1 cellular context compared by ENCODE assay signal in genomic region chr3:138941259-138941885, GRCh38.
A peak's percentile ranks its signal among the peaks of the same experiment; 100 is the strongest.
TF ChIP-seq lines count a peak whose summit lies in the region.

No MANE protein-coding gene starts in this region.

TF ChIP-seq in HepG2, 621 proteins besides CTCF, POLR2A, EP300 and RAD21 (continued from another document):
- TF ChIP-seq ZNF710 (CRISPR knock-in tag; IDR thresholded peaks at IDR 0.05; ENCODE audit: borderline replicate concordance), result no peak
- no peak for TF ChIP-seq ZNF44 (CRISPR knock-in tag; IDR thresholded peaks at IDR 0.05)
- TF ChIP-seq GABPB1 (CRISPR knock-in tag; IDR thresholded peaks at IDR 0.05), result 0 out of 2 replicates have a peak, but pooled peaks have one; percentile 12
- no peak for TF ChIP-seq ZFP36L2 (CRISPR knock-in tag; IDR thresholded peaks at IDR 0.05)
- TF ChIP-seq ZNF556 (CRISPR knock-in tag; IDR thresholded peaks at IDR 0.05; ENCODE audit: borderline replicate concordance), result no peak
- no peak for TF ChIP-seq TRIM24 (CRISPR knock-in tag; IDR thresholded peaks at IDR 0.05)
- TF ChIP-seq KDM3A (CRISPR knock-in tag; IDR thresholded peaks at IDR 0.05; ENCODE audit: low read depth), result no peak
- TF ChIP-seq RCOR2 (CRISPR knock-in tag; IDR thresholded peaks at IDR 0.05), result no peak
- no peak for TF ChIP-seq KLF9 (CRISPR knock-in tag; IDR thresholded peaks at IDR 0.05; ENCODE audit: low read depth)
- 0 out of 2 replicates have a peak, but pooled peaks have one; percentile 13 for TF ChIP-seq MED1 (CRISPR knock-in tag; IDR thresholded peaks at IDR 0.05)
- TF ChIP-seq LBX2 (CRISPR knock-in tag; IDR thresholded peaks at IDR 0.05; ENCODE audit: borderline replicate concordance), result no peak
- no peak for TF ChIP-seq MNT (IDR thresholded peaks at IDR 0.05)
- TF ChIP-seq ARID5B (CRISPR knock-in tag; IDR thresholded peaks at IDR 0.05), result no peak
- TF ChIP-seq TOPORS (CRISPR knock-in tag; IDR thresholded peaks at IDR 0.05), result no peak
- TF ChIP-seq PCBP2 (optimal IDR thresholded peaks at IDR 0.05; ENCODE audit: low read depth, low read length, poor library complexity, severe bottlenecking), result no peak
- TF ChIP-seq MTA3 (CRISPR knock-in tag; IDR thresholded peaks at IDR 0.05), result no peak
- peak; percentile 29; the same call in 1 of the 2 replicates for TF ChIP-seq KDM2A (CRISPR knock-in tag; IDR thresholded peaks at IDR 0.05; ENCODE audit: borderline replicate concordance, low read depth)
- no peak for TF ChIP-seq ZIK1 (CRISPR knock-in tag; IDR thresholded peaks at IDR 0.05; ENCODE audit: borderline replicate concordance, low read depth)
- no peak for TF ChIP-seq POLR2AphosphoS2 (IDR thresholded peaks at IDR 0.05; ENCODE audit: low read depth, low read length)
- TF ChIP-seq ZNF564 (CRISPR knock-in tag; IDR thresholded peaks at IDR 0.05), result no peak
- no peak for TF ChIP-seq JARID2 (CRISPR knock-in tag; IDR thresholded peaks at IDR 0.05; ENCODE audit: insufficient replicate concordance)
- no peak for TF ChIP-seq CHD4 (IDR thresholded peaks at IDR 0.05; ENCODE audit: borderline replicate concordance, low read length)
- TF ChIP-seq SP4 (CRISPR knock-in tag; IDR thresholded peaks at IDR 0.05), result no peak
- TF ChIP-seq ZBTB44 (CRISPR knock-in tag; IDR thresholded peaks at IDR 0.05), result no peak
- TF ChIP-seq MXD3 (CRISPR knock-in tag; IDR thresholded peaks at IDR 0.05), result no peak
- TF ChIP-seq ELF4 (CRISPR knock-in tag; IDR thresholded peaks at IDR 0.05; ENCODE audit: borderline replicate concordance), result no peak
- TF ChIP-seq MYNN (CRISPR knock-in tag; IDR thresholded peaks at IDR 0.05; ENCODE audit: low read depth), result no peak
- no peak for TF ChIP-seq SMAD1 (CRISPR knock-in tag; IDR thresholded peaks at IDR 0.05; ENCODE audit: borderline replicate concordance, low read depth)
- TF ChIP-seq ZNF326 (CRISPR knock-in tag; IDR thresholded peaks at IDR 0.05; ENCODE audit: borderline replicate concordance), result no peak
- peak; percentile 24; the same call in 1 of the 2 replicates for TF ChIP-seq ZNF687 (CRISPR knock-in tag; IDR thresholded peaks at IDR 0.05)
- TF ChIP-seq HDAC2 (CRISPR knock-in tag; IDR thresholded peaks at IDR 0.05), result no peak
- no peak for TF ChIP-seq ZKSCAN5 (CRISPR knock-in tag; IDR thresholded peaks at IDR 0.05)
- no peak for TF ChIP-seq E2F5 (CRISPR knock-in tag; conservative IDR thresholded peaks at IDR 0.05)
- no peak for TF ChIP-seq MTF1 (CRISPR knock-in tag; IDR thresholded peaks at IDR 0.05)
- no peak for TF ChIP-seq MAF1 (CRISPR knock-in tag; IDR thresholded peaks at IDR 0.05; ENCODE audit: borderline replicate concordance)
- no peak for TF ChIP-seq ZEB1 (IDR thresholded peaks at IDR 0.05; ENCODE audit: insufficient replicate concordance, low read depth)
- no peak for TF ChIP-seq ZNF33B (CRISPR knock-in tag; IDR thresholded peaks at IDR 0.05)
- TF ChIP-seq ZNF20 (CRISPR knock-in tag; IDR thresholded peaks at IDR 0.05), result no peak
- TF ChIP-seq ZNF3 (CRISPR knock-in tag; IDR thresholded peaks at IDR 0.05), result no peak
- no peak for TF ChIP-seq NCOR1 (IDR thresholded peaks at IDR 0.05; ENCODE audit: borderline replicate concordance, low read length)
- TF ChIP-seq STAG1 (CRISPR knock-in tag; IDR thresholded peaks at IDR 0.05), result peak; percentile 63
- TF ChIP-seq ATF3 (CRISPR knock-in tag; IDR thresholded peaks at IDR 0.05), result no peak
- peak; percentile 32; the same call in 1 of the 2 replicates for TF ChIP-seq ZFP91 (CRISPR knock-in tag; IDR thresholded peaks at IDR 0.05; ENCODE audit: borderline replicate concordance)
- TF ChIP-seq ZNF34 (CRISPR knock-in tag; IDR thresholded peaks at IDR 0.05; ENCODE audit: borderline replicate concordance), result no peak
- TF ChIP-seq ZNF724P (CRISPR knock-in tag; IDR thresholded peaks at IDR 0.05; ENCODE audit: borderline replicate concordance), result no peak
- no peak for TF ChIP-seq TARDBP (CRISPR knock-in tag; IDR thresholded peaks at IDR 0.05)
- no peak for TF ChIP-seq ZFP1 (CRISPR knock-in tag; IDR thresholded peaks at IDR 0.05)
- no peak for TF ChIP-seq SALL1 (CRISPR knock-in tag; IDR thresholded peaks at IDR 0.05)
- TF ChIP-seq ZSCAN29 (CRISPR knock-in tag; conservative IDR thresholded peaks at IDR 0.05), result no peak
- no peak for TF ChIP-seq XBP1 (CRISPR knock-in tag; IDR thresholded peaks at IDR 0.05)
- TF ChIP-seq BCL6 (CRISPR knock-in tag; IDR thresholded peaks at IDR 0.05), result peak; percentile 63
- no peak for TF ChIP-seq ZFP82 (CRISPR knock-in tag; IDR thresholded peaks at IDR 0.05; ENCODE audit: borderline replicate concordance)
- no peak for TF ChIP-seq ZNF569 (CRISPR knock-in tag; IDR thresholded peaks at IDR 0.05; ENCODE audit: borderline replicate concordance)
- no peak for TF ChIP-seq MXD1 (CRISPR knock-in tag; IDR thresholded peaks at IDR 0.05)
